In the genomic region with DNA sequence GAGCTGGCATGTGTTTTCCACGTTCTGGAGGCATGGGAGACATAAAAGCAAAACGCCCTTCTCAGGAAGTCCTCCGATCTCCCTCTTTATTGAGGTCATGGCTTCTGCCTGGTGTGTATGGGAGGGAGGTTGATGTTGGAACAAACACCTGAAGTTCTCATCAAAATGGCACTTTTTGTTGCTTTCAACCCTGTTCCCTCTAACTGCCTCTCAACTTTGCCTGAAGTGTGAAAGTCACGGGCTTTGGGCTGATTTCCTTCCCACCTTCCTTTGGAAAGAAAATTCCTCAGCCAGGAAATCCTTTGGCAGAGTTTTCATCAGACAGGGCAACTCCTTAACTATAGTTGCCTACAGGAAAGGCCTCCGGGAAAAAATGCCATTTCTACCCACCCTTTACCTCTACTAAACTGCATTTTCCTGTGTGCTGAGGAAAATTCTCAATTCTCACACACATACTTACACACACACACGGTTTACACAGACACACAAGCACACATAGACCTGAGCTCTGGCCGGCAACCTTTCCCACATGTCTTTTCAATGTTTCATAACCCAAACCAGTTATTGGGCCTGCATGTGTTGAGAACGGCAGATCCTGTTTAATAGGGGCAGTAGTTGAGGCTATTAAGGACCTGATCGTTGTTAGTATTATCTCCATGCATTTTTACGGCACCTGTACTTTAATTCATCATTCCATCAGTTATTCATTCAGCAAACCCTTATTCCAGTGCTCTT, we compare ENCODE assay signal across 9 cellular contexts. TPM values are rescaled to one million over a fixed set of nuclear protein-coding genes. Genes with fewer than 3 reads are reported as not detected.
DNase-seq lines count a peak whose midpoint lies in the region; ATAC-seq and TF ChIP-seq lines count a peak whose summit lies in the region.
"Had no signal": no experiment of that assay in that cellular context is flagged by ENCODE, and none has a peak within 500 bp of the region (broad histone marks: within the 10 kb centered on the region; RNA-seq: fewer than 3 reads in every experiment).

No MANE protein-coding gene starts in this region.

- ATAC-seq in activated T-cell treated with anti-CD3 and anti-CD28 coated beads, Interleukin-2, amount 50 U/mL, for 72 hours (replicated peaks in 1 of 2) = no peak
- ATAC-seq in HG03442 (IDR thresholded peaks at IDR 0.05; ENCODE audit: unreplicated experiment) (no peak), GM18505 (IDR thresholded peaks at IDR 0.05; ENCODE audit: unreplicated experiment) (no peak)

- H3K9me3 ChIP-seq in muscle layer of duodenum (ENCODE audit: control insufficient read depth in 1 of 2, low read length in 2 of 2) (no peaks in the 10 kb centered on the region), tibial nerve (no peaks in the 10 kb centered on the region)

- no peak for DNase-seq in activated T-cell treated with anti-CD3 and anti-CD28 coated beads, Interleukin-2, amount 50 U/mL, for 72 hours
- DNase-seq in activated T-cell treated with anti-CD3 and anti-CD28 coated beads for 4 hours = no peak
- DNase-seq in dorsolateral prefrontal cortex = no peak
- no peak for DNase-seq in tibial nerve (ENCODE audit: low spot score in 2 of 2)
- DNase-seq in H7 = no peak
- DNase-seq: stimulated activated naive CD4-positive, alpha-beta T cell treated with Interleukin-2 at 50 U/mL for 16 hours had no signal

- 53 to 58% methylated on average over 10 of the region's 10 CpGs for WGBS in tibial nerve, 2 donors

- H3K27ac Mint-ChIP-seq in activated T-cell treated with anti-CD3 and anti-CD28 coated beads, Interleukin-2, amount 50 U/mL, for 72 hours = peak overlapping the region; percentile 85

- no peaks in the 10 kb centered on the region for H3K27me3 Mint-ChIP-seq in activated T-cell treated with anti-CD3 and anti-CD28 coated beads, Interleukin-2, amount 50 U/mL, for 72 hours (ENCODE audit: low read depth)

- H3K4me1 ChIP-seq in muscle layer of duodenum (ENCODE audit: control insufficient read depth in 1 of 2, insufficient read depth in 2 of 2, low read length in 2 of 2) = peaks cover 17 to 59% of the 10 kb centered on the region in 2 donors
- H3K4me1 ChIP-seq in tibial nerve = peaks cover 0 to 93% (median 70%) of the 10 kb centered on the region in 4 donors

- intact Hi-C loops in dorsolateral prefrontal cortex (cut with DNase I) = no loop called here

- no peak overlapping the region for H3K4me3 Mint-ChIP-seq in activated T-cell treated with anti-CD3 and anti-CD28 coated beads, Interleukin-2, amount 50 U/mL, for 72 hours

- H3K27me3 ChIP-seq in dorsolateral prefrontal cortex (no peaks in the 10 kb centered on the region), muscle layer of duodenum (ENCODE audit: low read depth, low read length) (no peaks in the 10 kb centered on the region), tibial nerve (no peaks in the 10 kb centered on the region), H7 (ENCODE audit: control insufficient read depth, insufficient read depth, low read length) (no peaks in the 10 kb centered on the region)

- H3K36me3 ChIP-seq in muscle layer of duodenum (ENCODE audit: control insufficient read depth in 1 of 2, insufficient read depth in 2 of 2, low read length in 2 of 2) (peaks cover 9 to 15% of the 10 kb centered on the region in 2 donors), tibial nerve (peaks cover 0 to 13% (median 0%) of the 10 kb centered on the region in 3 donors), H7 (replicated peaks; ENCODE audit: control insufficient read depth, insufficient read depth, low read length) (peaks cover 1% of the 10 kb centered on the region)

- TF ChIP-seq CTCF in dorsolateral prefrontal cortex (IDR thresholded peaks at IDR 0.05 in 54 of 56, conservative IDR thresholded peaks at IDR 0.05 in 2 of 56; ENCODE audit: low read depth in 1 of 56, partially characterized antibody in 56 of 56) (no peak), tibial nerve (IDR thresholded peaks at IDR 0.05) (no peak)

- peaks cover 10 to 11% of the 10 kb centered on the region in 2 donors for H3K36me3 Mint-ChIP-seq in activated T-cell treated with anti-CD3 and anti-CD28 coated beads, Interleukin-2, amount 50 U/mL, for 72 hours (ENCODE audit: insufficient read depth in 2 of 2)

- peak in 1 of 2 donors; percentile 49 for TF ChIP-seq EP300 in tibial nerve (IDR thresholded peaks at IDR 0.05)

- H3K9me3 Mint-ChIP-seq in activated T-cell treated with anti-CD3 and anti-CD28 coated beads, Interleukin-2, amount 50 U/mL, for 72 hours = peaks cover 0 to 3% of the 10 kb centered on the region in 2 donors

- H3K4me3 ChIP-seq in dorsolateral prefrontal cortex (no peak overlapping the region), muscle layer of duodenum (ENCODE audit: low read depth in 1 of 2, low read length in 2 of 2) (peak overlapping the region in 1 of 2 donors; percentile 10), tibial nerve (no peak overlapping the region), H7 (ENCODE audit: insufficient read depth, low read depth, low read length) (no peak overlapping the region)

- H3K4me1 Mint-ChIP-seq in activated T-cell treated with anti-CD3 and anti-CD28 coated beads, Interleukin-2, amount 50 U/mL, for 72 hours (ENCODE audit: low read depth) = peaks cover 44% of the 10 kb centered on the region

- H3K27ac ChIP-seq in dorsolateral prefrontal cortex = peak overlapping the region in 48 of 59 donors; percentile 1 to 81 (median 57)
- peak overlapping the region; percentile 68 for H3K27ac ChIP-seq in muscle layer of duodenum (ENCODE audit: low read length)
- H3K27ac ChIP-seq in tibial nerve = peak overlapping the region; percentile 37 to 90 (median 81)

- TF ChIP-seq POLR2A in tibial nerve (IDR thresholded peaks at IDR 0.05) (no peak), GM18505 (IDR thresholded peaks at IDR 0.05; ENCODE audit: borderline replicate concordance, extremely low read depth, insufficient read depth, insufficient read length) (no peak)

RNA-seq across cellular contexts. Expression of a gene that starts 36.4 kb away (rescaled TPM):
- not detected for total RNA-seq in activated T-cell treated with anti-CD3 and anti-CD28 coated beads, Interleukin-2, amount 50 U/mL, for 72 hours
- total RNA-seq in dorsolateral prefrontal cortex (1 to 10 TPM in 2 of 120 experiments, not detected in 118; 3.8 to 4.8 TPM), tibial nerve (not detected)
- total RNA-seq in H7 (2014; rRNA removed; shearing (Covaris generic)) = not detected in 2 replicates

RNA-seq across cellular contexts. Expression of a gene that starts 53.3 kb away (rescaled TPM):
- total RNA-seq in activated T-cell treated with anti-CD3 and anti-CD28 coated beads, Interleukin-2, amount 50 U/mL, for 72 hours = 1 to 10 TPM; 8.3 to 8.6 TPM
- total RNA-seq in dorsolateral prefrontal cortex (10 to 100 TPM; 13.2 to 36.5 (median 22.8) TPM), tibial nerve (10 to 100 TPM; 18.4 to 40.2 (median 37.3) TPM)
- total RNA-seq in H7 (2014; rRNA removed; shearing (Covaris generic)) = 3.0 and 3.3 TPM in 2 replicates

RNA-seq across cellular contexts. Expression of a gene that starts 57.0 kb away (rescaled TPM):
- total RNA-seq in activated T-cell treated with anti-CD3 and anti-CD28 coated beads, Interleukin-2, amount 50 U/mL, for 72 hours = 10 to 100 TPM; 19.6 to 20.1 TPM
- 10 to 100 TPM; 27.9 to 71.0 (median 38.0) TPM for total RNA-seq in dorsolateral prefrontal cortex
- 100 to 1,000 TPM in 3 of 4 donors, 10 to 100 TPM in 1; 89.4 to 191 (median 158) TPM for total RNA-seq in tibial nerve
- 13.9 and 16.9 TPM in 2 replicates for total RNA-seq in H7 (2014; rRNA removed; shearing (Covaris generic))
